In the genomic region with DNA sequence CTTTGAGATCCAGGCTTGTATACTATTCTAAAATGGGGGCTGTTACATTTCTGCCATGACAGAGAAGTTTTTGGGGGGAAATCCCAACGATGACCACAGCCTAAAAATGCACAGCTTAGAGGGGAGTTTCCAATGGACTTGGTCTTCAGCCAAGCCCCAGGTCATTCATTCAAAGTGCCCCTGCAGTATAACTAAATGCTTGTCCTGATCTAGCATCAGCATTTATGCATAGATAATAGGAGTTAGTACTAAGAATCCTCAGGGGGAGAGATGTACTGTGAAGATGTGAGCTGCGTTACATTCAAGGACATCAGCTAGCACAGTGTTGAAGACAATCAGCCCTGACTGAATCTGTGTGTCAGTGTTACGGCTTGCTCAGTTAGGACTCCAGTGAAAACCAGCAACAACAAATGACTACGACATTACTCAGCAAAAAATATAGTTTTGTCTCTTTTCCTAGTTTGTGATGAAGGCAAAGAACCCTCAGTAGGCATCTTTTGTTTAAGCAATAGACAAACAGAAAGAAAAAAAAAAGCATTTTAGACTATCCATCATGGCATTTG, we compare ENCODE assay signal across 9 cellular contexts.
DNase-seq lines count a peak whose midpoint lies in the region; ATAC-seq, FAIRE-seq and TF ChIP-seq lines count a peak whose summit lies in the region.
"Had no signal": no experiment of that assay in that cellular context is flagged by ENCODE, and none has a peak within 500 bp of the region (broad histone marks: within the 10 kb centered on the region; RNA-seq: fewer than 3 reads in every experiment).

No MANE protein-coding gene starts in this region.

- peak overlapping the region; percentile 77 for H3K9ac ChIP-seq in astrocyte (ENCODE audit: low read length)

- H3K79me2 ChIP-seq in astrocyte (ENCODE audit: insufficient read depth, low read length), result no peaks in the 10 kb centered on the region

- H3K4me3 Mint-ChIP-seq in astrocyte (ENCODE audit: unreplicated experiment), result peak overlapping the region; percentile 4
- H3K4me3 Mint-ChIP-seq: brain had no signal

- H3K4me2 ChIP-seq in astrocyte (ENCODE audit: low read length), result peak overlapping the region; percentile 58

- H3K9me3 ChIP-seq in astrocyte (ENCODE audit: insufficient read depth, low read depth, low read length), result no peaks in the 10 kb centered on the region

- no peaks in the 10 kb centered on the region for H3K27me3 Mint-ChIP-seq in astrocyte (ENCODE audit: low read depth, unreplicated experiment)
- H3K27me3 Mint-ChIP-seq: brain had no signal

- ATAC-seq in HG03095 (IDR thresholded peaks at IDR 0.05; ENCODE audit: unreplicated experiment), result peak; percentile 60

- peaks cover 31% of the 10 kb centered on the region for H3K4me1 ChIP-seq in astrocyte (ENCODE audit: insufficient read depth, low read length)

- no peaks in the 10 kb centered on the region for H4K20me1 ChIP-seq in astrocyte (ENCODE audit: insufficient read depth, low read length)

- H3K36me3 Mint-ChIP-seq in astrocyte (ENCODE audit: low read depth, unreplicated experiment), result no peaks in the 10 kb centered on the region
- H3K36me3 Mint-ChIP-seq: brain had no signal

- H2AFZ ChIP-seq in astrocyte (ENCODE audit: low read depth, low read length), result peak overlapping the region; percentile 44

- peak overlapping the region; percentile 99 for H3K27ac Mint-ChIP-seq in astrocyte (ENCODE audit: unreplicated experiment)
- H3K27ac Mint-ChIP-seq: brain had no signal

- peak; percentile 24 for DNase-seq in stimulated activated CD4-positive, alpha-beta T cell treated with anti-CD3 and anti-CD28 coated beads, Interleukin-4, amount 100 ng/mL, for 24 hours
- no peak for DNase-seq in stimulated activated CD4-positive, alpha-beta T cell treated with anti-CD3 and anti-CD28 coated beads, Interleukin-12 subunit alpha, Interleukin-12 subunit beta, amount 100 ng/mL, for 4 hours
- DNase-seq in astrocyte (ENCODE audit: low read depth), result peak; percentile 66
- DNase-seq in stromal cell of bone marrow (ENCODE audit: low read depth), result peak; percentile 39
- DNase-seq in epidermal melanocyte (ENCODE audit: insufficient read length, low spot score), result no peak
- no peak for DNase-seq in NCI-H2029 treated with DMSO at 0.1 percent for 48 hours (lab: John Stamatoyannopoulos, UW)
- no peak for DNase-seq in SKM-1 (lab: John Stamatoyannopoulos, UW; ENCODE audit: unreplicated experiment)

- H3K4me3 ChIP-seq in astrocyte (ENCODE audit: insufficient read depth, low read depth, low read length), result no peak overlapping the region

- peak overlapping the region; percentile 97 for H3K27ac ChIP-seq in astrocyte (ENCODE audit: low read depth, low read length)

- FAIRE-seq in astrocyte (lab: Jason Lieb, UNC), result peak; percentile 69

- peaks cover 1% of the 10 kb centered on the region for H3K9me3 Mint-ChIP-seq in astrocyte (ENCODE audit: unreplicated experiment)
- H3K9me3 Mint-ChIP-seq: brain had no signal

- TF ChIP-seq CTCF in astrocyte (IDR thresholded peaks at IDR 0.05; ENCODE audit: insufficient read depth, low read depth, low read length), result no peak

- H3K27me3 ChIP-seq in astrocyte (ENCODE audit: insufficient read depth, low read length), result no peaks in the 10 kb centered on the region

- H3K4me1 Mint-ChIP-seq in astrocyte (ENCODE audit: low read depth, unreplicated experiment), result peaks cover 39% of the 10 kb centered on the region

- H3K36me3 ChIP-seq in astrocyte (ENCODE audit: insufficient read depth, low read length), result no peaks in the 10 kb centered on the region

Comparison
In these comparisons a context has a peak if more than half of its experiments do, and no peak if none do; other contexts are left out.
1. DNase-seq: peak in stimulated activated CD4-positive, alpha-beta T cell treated with anti-CD3 and anti-CD28 coated beads, Interleukin-4, amount 100 ng/mL, for 24 hours (single experiment), astrocyte (single experiment) and stromal cell of bone marrow (single experiment); none in stimulated activated CD4-positive, alpha-beta T cell treated with anti-CD3 and anti-CD28 coated beads, Interleukin-12 subunit alpha, Interleukin-12 subunit beta, amount 100 ng/mL, for 4 hours (single experiment), epidermal melanocyte (single experiment), NCI-H2029 treated with DMSO at 0.1 percent for 48 hours (single experiment) and SKM-1 (single experiment).